9 cellular contexts compared by ENCODE assay signal in genomic region chr10:109678857-109679256, GRCh38.
"Had no signal": no experiment of that assay in that cellular context is flagged by ENCODE, and none has a peak within 500 bp of the region (broad histone marks: within the 10 kb centered on the region; RNA-seq: fewer than 3 reads in every experiment).

No MANE protein-coding gene starts in this region.

- H3K4me2 ChIP-seq: GM23338 had no signal

- H3K4me3 ChIP-seq: GM23338, HAP-1, K562 had no signal

- H3K4me1 ChIP-seq: HAP-1 had no signal

- ATAC-seq: GM23338, HCT116, HepG2, K562 had no signal

- H3K36me3 Mint-ChIP-seq: IgD-negative memory B cell had no signal

- H3K36me3 ChIP-seq: HAP-1 had no signal

- H3K4me1 Mint-ChIP-seq: GM23338, IgD-negative memory B cell had no signal

- H3K4me3 Mint-ChIP-seq: GM23338, HFFc6, IgD-negative memory B cell had no signal

- H2AFZ ChIP-seq: GM23338 had no signal

- H3K27ac Mint-ChIP-seq: GM23338, HFFc6, IgD-negative memory B cell had no signal

- H3K27ac ChIP-seq: HL-60 had no signal

- H3K9me3 ChIP-seq: HAP-1 had no signal

- DNase-seq: HFFc6, KG1 had no signal

- H3K27me3 Mint-ChIP-seq: IgD-negative memory B cell had no signal
